In the genomic region with DNA sequence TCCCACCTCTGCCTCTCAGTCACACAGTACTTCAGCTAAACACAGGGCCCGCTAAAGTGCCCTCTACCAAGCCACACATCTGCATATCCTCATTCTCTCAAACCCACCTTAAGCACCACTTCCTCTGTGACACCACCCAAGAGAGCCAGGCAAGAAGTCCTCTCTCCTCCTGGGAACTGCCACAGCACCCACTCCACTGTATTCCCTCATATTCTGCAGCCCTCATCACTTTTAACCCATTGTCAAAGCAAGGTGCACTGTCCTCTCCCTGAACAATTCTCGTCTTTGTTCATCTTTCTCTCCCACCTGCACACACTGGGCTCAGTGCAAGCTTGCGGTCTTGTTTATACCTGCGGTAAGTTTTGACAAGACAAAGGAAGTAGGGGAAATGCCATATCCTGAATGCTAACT, we compare ENCODE assay signal across 9 cellular contexts. TPM values are rescaled to one million over a fixed set of nuclear protein-coding genes. Genes with fewer than 3 reads are reported as not detected.
DNase-seq lines count a peak whose midpoint lies in the region; ATAC-seq, FAIRE-seq and TF ChIP-seq lines count a peak whose summit lies in the region.
"Had no signal": no experiment of that assay in that cellular context is flagged by ENCODE, and none has a peak within 500 bp of the region (broad histone marks: within the 10 kb centered on the region; RNA-seq: fewer than 3 reads in every experiment).

No MANE protein-coding gene starts in this region.

- BruUV-seq in GM12878 (replicated peaks; lab: Mats Ljungman, UMichigan), result no TSS peak

- H3K4me2 ChIP-seq in GM12878 (ENCODE audit: control insufficient read depth, insufficient read depth), result peak overlapping the region; percentile 68

- RAD21 ChIA-PET in GM12878 (lab: Charles Lee; ENCODE audit: unreplicated experiment), result interaction anchor here (0.9 to 4.5 kb wide), 6 partner anchors 10 to 31 kb away, joined by 3 to 23 read pairs (median 4); no protein-coding TSS in a partner anchor

- in situ Hi-C loops in GM12878 (cut with MboI), result loop anchor here (10.0 kb wide), 1 partner anchor 376 kb away; no protein-coding TSS in a partner anchor

- SMC1A ChIA-PET in GM12878 (lab: Charles Lee; ENCODE audit: uncharacterized antibody, unreplicated experiment), result interaction anchor here (0.8 to 19.1 kb wide), 6 partner anchors 10 to 61 kb away, joined by 3 to 270 read pairs (median 6); partner anchors contain the start of gene CHD9

- H3K4me3 ChIP-seq in GM12878, result peak overlapping the region; percentile 19; the same call in 1 of the 2 replicates

- H3K4me1 ChIP-seq in GM12878 (ENCODE audit: control insufficient read depth, insufficient read depth, low read length), result peaks cover 87% of the 10 kb centered on the region

- no peak; a peak in 1 of 4 replicates for TF ChIP-seq EP300 in GM12878 (IDR thresholded peaks at IDR 0.05; ENCODE audit: borderline replicate concordance in 1 of 2, control insufficient read depth in 1 of 2, low read depth in 2 of 2, low read length in 2 of 2)

- 3% methylated on average over 4 of the region's 4 CpGs for WGBS in GM12878 (ENCODE audit: insufficient coverage, insufficient replicate concordance, low lambda C conversion rate, missing lambda C conversion rate)

- no peaks in the 10 kb centered on the region for H4K20me1 ChIP-seq in GM12878 (ENCODE audit: control insufficient read depth, insufficient read depth)

- peaks cover 60% of the 10 kb centered on the region for H3K79me2 ChIP-seq in GM12878 (ENCODE audit: control insufficient read depth, insufficient read depth, low read length)

- FAIRE-seq in GM12891 (lab: Jason Lieb, UNC) (peak; percentile 88), GM12878 (lab: Jason Lieb, UNC) (peak; percentile 61)

- no peaks in the 10 kb centered on the region for H3K9me3 ChIP-seq in GM12878 (replicated peaks; ENCODE audit: control insufficient read depth, insufficient read depth, low read length)

- intact Hi-C loops in GM12878 (cut with micrococcal nuclease; ENCODE audit: unreplicated experiment), result no loop called here

- TF ChIP-seq RAD21 in GM12878 (IDR thresholded peaks at IDR 0.05; ENCODE audit: insufficient read depth, low read depth, low read length), result no peak

- H3K27ac ChIP-seq in GM12878 (ENCODE audit: control insufficient read depth, insufficient read depth), result peak overlapping the region; percentile 38

- CTCF ChIA-PET in GM12878 (lab: Yijun Ruan, JAX), result interaction anchor here (1.0 to 1.8 kb wide), 5 partner anchors 8 to 92 kb away, joined by 3 to 8 read pairs (median 4); no protein-coding TSS in a partner anchor

- peak overlapping the region; percentile 5; the same call in 1 of the 2 replicates for H3K9ac ChIP-seq in GM12878 (ENCODE audit: control insufficient read depth, insufficient read depth, low read length)

- TF ChIP-seq POLR2A in GM12891 (IDR thresholded peaks at IDR 0.05; ENCODE audit: low read depth, low read length) (no peak), GM12878 (IDR thresholded peaks at IDR 0.05; ENCODE audit: low read depth, low read length) (no peak)

- ATAC-seq in GM21367 (IDR thresholded peaks at IDR 0.05; ENCODE audit: unreplicated experiment), result peak; percentile 58
- ATAC-seq in HG03139 (IDR thresholded peaks at IDR 0.05; ENCODE audit: unreplicated experiment), result peak; percentile 53
- peak; percentile 62 for ATAC-seq in GM12878
- ATAC-seq: left colon had no signal

- no peak overlapping the region for H2AFZ ChIP-seq in GM12878 (ENCODE audit: control insufficient read depth, low read depth, low read length)

- TF ChIP-seq CTCF in GM12878 (IDR thresholded peaks at IDR 0.05 in 2 of 3, conservative IDR thresholded peaks at IDR 0.05 in 1 of 3; ENCODE audit: control insufficient read depth in 2 of 3, extremely low read depth in 1 of 3, insufficient read depth in 1 of 3, low read depth in 3 of 3, low read length in 3 of 3), result no peak

- POLR2A ChIA-PET in GM12878 (lab: Charles Lee), result interaction anchor here (0.5 to 1.2 kb wide), 2 partner anchors 12 to 27 kb away, joined by 3 read pairs; no protein-coding TSS in a partner anchor

- H3K36me3 ChIP-seq in GM12878 (ENCODE audit: control insufficient read depth in 2 of 2, insufficient read depth in 2 of 2, low read length in 1 of 2), result peaks cover 0 to 4% of the 10 kb centered on the region in 2 experiments; a peak in 1 of 4 replicates

- DNase-seq in GM12891 (ENCODE audit: insufficient read length, low spot score) (no peak), GM12878 (ENCODE audit: low read depth, low spot score) (no peak), DMS53 treated with DMSO at 0.1 percent for 48 hours (lab: John Stamatoyannopoulos, UW; ENCODE audit: unreplicated experiment) (no peak), NCI-H1417 (lab: John Stamatoyannopoulos, UW) (no peak), dedifferentiated amniotic fluid mesenchymal stem cell (ENCODE audit: extremely low spot score) (no peak), DMS153 (lab: John Stamatoyannopoulos, UW) (no peak)

- H3K27me3 ChIP-seq in GM12878 (replicated peaks in 1 of 2; ENCODE audit: control insufficient read depth in 2 of 2, insufficient read depth in 2 of 2, low read length in 1 of 2), result no peaks in the 10 kb centered on the region

TF ChIP-seq in GM12891, 5 proteins besides CTCF, POLR2A, EP300 and RAD21:
- no peak for TF ChIP-seq TAF1 (IDR thresholded peaks at IDR 0.05; ENCODE audit: low read depth, low read length)
- peak; percentile 85 for TF ChIP-seq SPI1 (IDR thresholded peaks at IDR 0.05; ENCODE audit: low read depth, low read length)
- TF ChIP-seq POLR2AphosphoS5 (IDR thresholded peaks at IDR 0.05; ENCODE audit: low read depth, low read length), result no peak
- TF ChIP-seq POU2F2 (IDR thresholded peaks at IDR 0.05; ENCODE audit: low read depth, low read length), result peak; percentile 95
- TF ChIP-seq PAX5 (IDR thresholded peaks at IDR 0.05; ENCODE audit: insufficient read depth, low read length, severe bottlenecking), result no peak

TF ChIP-seq in GM12878, 131 proteins besides CTCF, POLR2A, EP300 and RAD21 (continues in another document):
- TF ChIP-seq KLF5 (IDR thresholded peaks at IDR 0.05; ENCODE audit: partially characterized antibody), result no peak
- no peak for TF ChIP-seq RAD51 (IDR thresholded peaks at IDR 0.05)
- TF ChIP-seq RUNX3 (IDR thresholded peaks at IDR 0.05; ENCODE audit: low read length), result peak; percentile 94
- TF ChIP-seq MEF2B (IDR thresholded peaks at IDR 0.05; ENCODE audit: partially characterized antibody, poor library complexity, severe bottlenecking), result no peak
- no peak for TF ChIP-seq SIN3A (IDR thresholded peaks at IDR 0.05; ENCODE audit: low read depth, low read length)
- TF ChIP-seq ZZZ3 (IDR thresholded peaks at IDR 0.05; ENCODE audit: control insufficient read depth, insufficient read length, low read depth), result no peak
- no peak for TF ChIP-seq IRF3 (IDR thresholded peaks at IDR 0.05)

RNA-seq across cellular contexts. Expression of gene CHD9, which starts 13.6 kb away (rescaled TPM):
- polyA plus RNA-seq in GM12891 (2012; ENCODE audit: low read depth, missing spikeins), result 26.8 TPM
- 479 and 542 TPM in 2 replicates for total RNA-seq in GM12878 (2013; cell fraction: nucleolus; rRNA removed)
- 33.1 and 35.3 TPM in 2 replicates for total RNA-seq in GM12878 (2014; rRNA removed)
- 57.6 and 59.6 TPM in 2 replicates for total RNA-seq in GM12878 (2014; rRNA removed; fragmentation: Illumina TruSeq; extraction: Trizol)
- 41.6 and 50.3 TPM in 2 replicates for total RNA-seq in GM12878 (2021)
- polyA plus RNA-seq in GM12878 (2011; ENCODE audit: low read depth), result 21.4 TPM
- polyA plus RNA-seq in GM12878 (2011; rRNA removed), result 51.0 and 71.7 TPM in 2 replicates
- 13.6 and 29.4 TPM in 2 replicates for polyA plus RNA-seq in GM12878 (2011; cell fraction: cytosol; rRNA removed)
- polyA plus RNA-seq in GM12878 (2011; cell fraction: nucleus; rRNA removed), result 34.9 and 45.9 TPM in 2 replicates
- 18.7 and 27.0 TPM in 2 replicates for polyA plus RNA-seq in GM12878 (2012)
- polyA plus RNA-seq in GM12878 (2014; fragmentation: Illumina TruSeq; extraction: Trizol), result 37.4 and 51.2 TPM in 2 replicates
- 10 to 100 TPM; 70.5 to 95.7 TPM for polyA plus RNA-seq in GM12878 (2014; fragmentation: Nextera tagmentation; extraction: Ambion mirVana)
- polyA plus RNA-seq in GM12878 (2014; rRNA removed), result 23.6 and 29.2 TPM in 2 replicates
- polyA plus RNA-seq in GM12878 (2016; fragmentation: Nextera tagmentation; extraction: Ambion mirVana), result 10 to 100 TPM; 66.1 to 72.1 TPM
- 129 and 207 TPM in 2 replicates for polyA minus RNA-seq in GM12878 (2011; rRNA and poly(A)+ RNA removed)
- polyA minus RNA-seq in GM12878 (2011; cell fraction: cytosol; rRNA and poly(A)+ RNA removed), result 19.8 and 19.9 TPM in 2 replicates
- 95.9 and 118 TPM in 2 replicates for polyA minus RNA-seq in GM12878 (2011; cell fraction: nucleus; rRNA and poly(A)+ RNA removed)

RNA-seq across cellular contexts. Expression of gene CHD9NB, which starts 15.7 kb away (rescaled TPM):
- polyA plus RNA-seq in GM12891 (2012; ENCODE audit: low read depth, missing spikeins), result 1.2 TPM
- 1.0 and 1.5 TPM in 2 replicates for total RNA-seq in GM12878 (2013; cell fraction: nucleolus; rRNA removed)
- total RNA-seq in GM12878 (2014; rRNA removed) (0.51 and 0.82 TPM in 2 replicates), GM12878 (2014; rRNA removed; fragmentation: Illumina TruSeq; extraction: Trizol) (0.60 and 1.0 TPM in 2 replicates), GM12878 (2021) (0.58 and 0.69 TPM in 2 replicates)
- 0.16 TPM for polyA plus RNA-seq in GM12878 (2011; ENCODE audit: low read depth)
- polyA plus RNA-seq in GM12878 (2011; rRNA removed) (0.76 TPM in 2 replicates), GM12878 (2014; fragmentation: Illumina TruSeq; extraction: Trizol) (0.44 and 0.94 TPM in 2 replicates), GM12878 (2014; fragmentation: Nextera tagmentation; extraction: Ambion mirVana) (under 1 TPM; 0.14 to 0.22 TPM), GM12878 (2014; rRNA removed) (0.56 and 0.63 TPM in 2 replicates), GM12878 (2016; fragmentation: Nextera tagmentation; extraction: Ambion mirVana) (1 to 10 TPM; 1.3 to 1.6 TPM)
- 0.97 and 1.3 TPM in 2 replicates for polyA plus RNA-seq in GM12878 (2011; cell fraction: cytosol; rRNA removed)
- 0.93 and 1.3 TPM in 2 replicates for polyA plus RNA-seq in GM12878 (2011; cell fraction: nucleus; rRNA removed)
- 0.32 and 0.52 TPM in 2 replicates for polyA plus RNA-seq in GM12878 (2012)
- polyA minus RNA-seq in GM12878 (2011; rRNA and poly(A)+ RNA removed), result 1.0 and 2.4 TPM in 2 replicates
- polyA minus RNA-seq in GM12878 (2011; cell fraction: cytosol; rRNA and poly(A)+ RNA removed), result 0.52 and 0.94 TPM in 2 replicates
- 0.60 and 1.7 TPM in 2 replicates for polyA minus RNA-seq in GM12878 (2011; cell fraction: nucleus; rRNA and poly(A)+ RNA removed)
